9 cellular contexts compared by ENCODE assay signal in the genomic region with DNA sequence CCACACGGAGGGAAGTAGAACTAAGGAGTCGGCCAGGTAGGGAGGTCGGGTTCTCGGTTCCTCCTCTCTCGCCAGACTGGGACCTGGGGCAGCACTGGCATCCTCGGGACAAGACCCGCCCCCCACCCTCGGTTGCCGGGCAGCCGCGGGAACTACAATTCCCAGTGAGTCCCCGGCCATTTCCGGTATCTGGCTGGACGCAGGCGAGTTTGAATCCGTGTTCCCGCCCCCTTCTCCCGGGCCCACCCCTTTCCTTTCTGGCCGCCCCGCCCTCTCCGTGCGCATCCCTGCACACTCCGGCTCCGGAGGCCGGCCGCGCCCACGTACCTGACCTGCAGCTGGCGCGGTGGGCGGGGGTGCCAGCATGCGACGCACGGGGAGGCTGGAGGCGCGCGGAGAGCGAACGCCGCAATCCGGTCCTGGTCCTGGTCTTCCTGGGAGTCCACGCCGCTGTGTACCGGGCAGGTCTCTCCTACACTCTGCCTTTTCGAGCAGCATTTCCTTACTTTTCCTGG. TPM values are rescaled to one million over a fixed set of nuclear protein-coding genes. Genes with fewer than 3 reads are reported as not detected.
DNase-seq lines count a peak whose midpoint lies in the region; ATAC-seq and TF ChIP-seq lines count a peak whose summit lies in the region.
"Had no signal": no experiment of that assay in that cellular context is flagged by ENCODE, and none has a peak within 500 bp of the region (broad histone marks: within the 10 kb centered on the region; RNA-seq: fewer than 3 reads in every experiment).

No MANE protein-coding gene starts in this region.

- 0 out of 2 replicates have a peak, but pooled peaks cover 3% of the 10 kb centered on the region for H3K4me1 ChIP-seq in HUES48 (ENCODE audit: control insufficient read depth, insufficient read depth, low read length)

- H3K27me3 ChIP-seq in HUES48 (ENCODE audit: control insufficient read depth, insufficient read depth, low read length): no peaks in the 10 kb centered on the region; the same call in 1 of the 2 replicates

- no peak for TF ChIP-seq POLR2A in erythroblast (IDR thresholded peaks at IDR 0.05; ENCODE audit: low read length)

- peak overlapping the region; percentile 76 for H3K4me3 ChIP-seq in HUES48 (ENCODE audit: low read depth, low read length)

- H3K9ac ChIP-seq in HUES48 (ENCODE audit: low read depth, low read length): peak overlapping the region; percentile 67; the same call in 1 of the 2 replicates

- peak overlapping the region; percentile 78 for H3K27ac ChIP-seq in HUES48 (ENCODE audit: low read depth, low read length)

- DNase-seq in COLO668 (lab: John Stamatoyannopoulos, UW; ENCODE audit: unreplicated experiment) (peak; percentile 93), NOMO-1 treated with dmso at 0.1 percent for 144 hours (lab: John Stamatoyannopoulos, UW; ENCODE audit: unreplicated experiment) (peak; percentile 52), erythroblast (lab: John Stamatoyannopoulos, UW) (peak; percentile 65 to 70), mucosa of gallbladder (ENCODE audit: low spot score) (peak; percentile 90)
- DNase-seq in activated T-cell treated with anti-CD3 and anti-CD28 coated beads, Interleukin-2, amount 50 U/mL, for 1 hour: peak; percentile 57
- DNase-seq in stimulated activated CD8-positive, alpha-beta memory T cell treated with anti-CD3 and anti-CD28 coated beads, Interleukin-7, amount 100 ng/mL, for 48 hours (ENCODE audit: extremely low read depth in 1 of 2, low read depth in 1 of 2): peak; percentile 47 to 60

- peaks cover 37% of the 10 kb centered on the region; the same call in 1 of the 2 replicates for H3K9me3 ChIP-seq in HUES48 (ENCODE audit: control insufficient read depth, insufficient read depth, low read length)

- peaks cover 20% of the 10 kb centered on the region for H3K36me3 ChIP-seq in HUES48 (ENCODE audit: control insufficient read depth, insufficient read depth, low read length)

- peak; percentile 68 for ATAC-seq in GM21381 (IDR thresholded peaks at IDR 0.05; ENCODE audit: unreplicated experiment)

RNA-seq across cellular contexts. Expression of a gene that starts 10.2 kb away (rescaled TPM):
- total RNA-seq in mucosa of gallbladder: 59.9 TPM

RNA-seq across cellular contexts. Expression of a gene that starts 11.3 kb away (rescaled TPM):
- 0.32 TPM for total RNA-seq in mucosa of gallbladder
- total RNA-seq: activated CD8-positive, alpha-beta memory T cell treated with anti-CD3 and anti-CD28 coated beads for 36 hours had no signal

Comparison
In these comparisons a context has a peak if more than half of its experiments do, and no peak if none do; other contexts are left out.
1. Peak in every context shown above with its lines: DNase-seq, ATAC-seq, H3K4me3 ChIP-seq and H3K27ac ChIP-seq.